8 cellular contexts compared by ENCODE assay signal in genomic region chr11:5380740-5381342, GRCh38. TPM values are rescaled to one million over a fixed set of nuclear protein-coding genes. Genes with fewer than 3 reads are reported as not detected.
A peak's percentile ranks its signal among the peaks of the same experiment; 100 is the strongest.
DNase-seq lines count a peak whose midpoint lies in the region; ATAC-seq and TF ChIP-seq lines count a peak whose summit lies in the region.
"Had no signal": no experiment of that assay in that cellular context is flagged by ENCODE, and none has a peak within 500 bp of the region (broad histone marks: within the 10 kb centered on the region; RNA-seq: fewer than 3 reads in every experiment).

No MANE protein-coding gene starts in this region.

- peak; percentile 90 for ATAC-seq in GM19463 (IDR thresholded peaks at IDR 0.05; ENCODE audit: unreplicated experiment)
- peak; percentile 92 for ATAC-seq in HG03460 (IDR thresholded peaks at IDR 0.05; ENCODE audit: unreplicated experiment)
- peak; percentile 67 for ATAC-seq in body of pancreas

- 72 to 77% methylated on average over 4 of the region's 4 CpGs for WGBS in body of pancreas, 2 donors

- no peaks in the 10 kb centered on the region for H3K36me3 ChIP-seq in body of pancreas (replicated peaks in 1 of 2; ENCODE audit: insufficient read depth in 1 of 2, low read depth in 2 of 2)

- no peak overlapping the region for H3K4me3 ChIP-seq in body of pancreas

- DNase-seq in G401 (ENCODE audit: low spot score) (peak; percentile 56), OCI-M2 (lab: John Stamatoyannopoulos, UW; ENCODE audit: unreplicated experiment) (peak; percentile 51), body of pancreas (peak; percentile 31 to 56 (median 46)), islet precursor cell (peak; percentile 81)
- DNase-seq in stimulated activated CD8-positive, alpha-beta memory T cell treated with anti-CD3 and anti-CD28 coated beads, Interleukin-7, amount 100 ng/mL, for 24 hours (ENCODE audit: low read depth): peak; percentile 0

- no peaks in the 10 kb centered on the region for H3K4me1 ChIP-seq in body of pancreas

- no peaks in the 10 kb centered on the region for H3K9me3 ChIP-seq in body of pancreas

- peak; percentile 6 to 56 (median 49) for TF ChIP-seq CTCF in body of pancreas (IDR thresholded peaks at IDR 0.05)

- H3K27ac ChIP-seq in body of pancreas: no peak overlapping the region

- TF ChIP-seq POLR2A in body of pancreas (IDR thresholded peaks at IDR 0.05): no peak

- in situ Hi-C loops in G401 (cut with HindIII; ENCODE audit: low sequenced_read_pairs): no loop called here

- no peaks in the 10 kb centered on the region for H3K27me3 ChIP-seq in body of pancreas

- intact Hi-C loops in body of pancreas (cut with DNase I): no loop called here

RNA-seq across cellular contexts. Expression of gene OR51M1, which starts 2.8 kb away (rescaled TPM):
- not detected in 2 replicates for total RNA-seq in G401 (2014; rRNA removed; shearing (Covaris generic))
- total RNA-seq in body of pancreas: not detected
- total RNA-seq: subcutaneous adipose tissue had no signal

RNA-seq across cellular contexts. Expression of gene OR51B6, which starts 29.5 kb away (rescaled TPM):
- not detected in 2 replicates for total RNA-seq in G401 (2014; rRNA removed; shearing (Covaris generic))
- total RNA-seq in body of pancreas: not detected
- total RNA-seq: subcutaneous adipose tissue had no signal

RNA-seq across cellular contexts. Expression of gene OR51B5, which starts 37.5 kb away (rescaled TPM):
- total RNA-seq in G401 (2014; rRNA removed; shearing (Covaris generic)): not detected in 2 replicates
- total RNA-seq in body of pancreas: not detected

RNA-seq across cellular contexts. Expression of gene OR51Q1, which starts 41.1 kb away (rescaled TPM):
- total RNA-seq in G401 (2014; rRNA removed; shearing (Covaris generic)): not detected in 2 replicates
- not detected for total RNA-seq in body of pancreas
- total RNA-seq: subcutaneous adipose tissue had no signal

RNA-seq across cellular contexts. Expression of gene OR51B2, which starts 56.7 kb away (rescaled TPM):
- not detected in 2 replicates for total RNA-seq in G401 (2014; rRNA removed; shearing (Covaris generic))
- total RNA-seq in body of pancreas: under 1 TPM in 1 of 2 donors, not detected in 1; 0.78 TPM
- total RNA-seq: subcutaneous adipose tissue had no signal

Comparison
In these comparisons a context has a peak if more than half of its experiments do, and no peak if none do; other contexts are left out.
1. DNase-seq: peak in every context shown above with its lines; median percentile 81 in islet precursor cell; 56 in G401; 51 in OCI-M2; 46 in body of pancreas; 0 in stimulated activated CD8-positive, alpha-beta memory T cell treated with anti-CD3 and anti-CD28 coated beads, Interleukin-7, amount 100 ng/mL, for 24 hours.